Comparison of ENCODE assay signal across 19 cellular contexts in genomic region chr6:118408863-118409262, GRCh38.
A peak's percentile ranks its signal among the peaks of the same experiment; 100 is the strongest.
DNase-seq lines count a peak whose midpoint lies in the region; ATAC-seq and TF ChIP-seq lines count a peak whose summit lies in the region.
"Had no signal": no experiment of that assay in that cellular context is flagged by ENCODE, and none has a peak within 500 bp of the region (broad histone marks: within the 10 kb centered on the region; RNA-seq: fewer than 3 reads in every experiment).

No MANE protein-coding gene starts in this region.

- no peak for TF ChIP-seq CTCF in GM12865 (IDR thresholded peaks at IDR 0.05; ENCODE audit: insufficient read depth, low read depth, low read length, missing control alignments)
- 0 out of 6 replicates have a peak, but pooled peaks of 2 of the 3 experiments have one; percentile 7 to 21 for TF ChIP-seq CTCF in HCT116 (IDR thresholded peaks at IDR 0.05 in 2 of 3, conservative IDR thresholded peaks at IDR 0.05 in 1 of 3; ENCODE audit: borderline replicate concordance in 1 of 3, insufficient read depth in 1 of 3, low read depth in 2 of 3, low read length in 2 of 3)
- peak; percentile 11 for TF ChIP-seq CTCF in brain microvascular endothelial cell (IDR thresholded peaks at IDR 0.05; ENCODE audit: low read depth, low read length, missing control alignments)

- POLR2A ChIA-PET in HCT116 (lab: Charles Lee), result no interaction called here

- H3K27ac ChIP-seq in HCT116 (ENCODE audit: low read depth, low read length) (no peak overlapping the region), brain microvascular endothelial cell (no peak overlapping the region)
- H3K27ac ChIP-seq: SK-N-MC had no signal

- no peak overlapping the region for H2AFZ ChIP-seq in HCT116 (ENCODE audit: low read depth, low read length, poor library complexity, severe bottlenecking)

- TF ChIP-seq POLR2A in HCT116 (IDR thresholded peaks at IDR 0.05; ENCODE audit: borderline replicate concordance, extremely low read depth, insufficient read depth, insufficient read length), result no peak

- no peaks in the 10 kb centered on the region for H3K9me3 ChIP-seq in HCT116 (ENCODE audit: control insufficient read depth in 1 of 2, insufficient read depth in 1 of 2, low read depth in 1 of 2, low read length in 2 of 2)
- H3K9me3 ChIP-seq: Caco-2, HAP-1 had no signal

- CTCF ChIA-PET in HCT116 (lab: Charles Lee), result no interaction called here

- RAD21 ChIA-PET in HCT116 (lab: Charles Lee; ENCODE audit: low non-redundant PET in 1 of 2, low total read pairs in 2 of 2, uncharacterized antibody in 2 of 2, unreplicated experiment in 2 of 2), result no interaction called here

- DNase-seq in GM12865 (ENCODE audit: low read depth), result peak; percentile 7
- DNase-seq in HCT116 (ENCODE audit: low read depth, low spot score), result no peak
- DNase-seq in brain microvascular endothelial cell, result no peak
- peak; percentile 23 for DNase-seq in iPS-NIHi7 (ENCODE audit: extremely low spot score)
- DNase-seq in NCI-H748 (lab: John Stamatoyannopoulos, UW; ENCODE audit: unreplicated experiment), result no peak
- DNase-seq in activated gamma-delta T cell treated with Interleukin-2 at 50 U/mL for 16 hours, result no peak
- no peak for DNase-seq in activated CD4-positive, alpha-beta T cell treated with anti-CD3 and anti-CD28 coated beads, Interleukin-2, amount 50 U/mL, for 48 hours
- DNase-seq: CD4-positive, alpha-beta T cell; DMS153; EL; NCI-H187; NCI-H446; NCI-H526 treated with DMSO at 0.1 percent for 48 hours; NK-92 treated with Interleukin-12 subunit alpha and Interleukin-12 subunit beta, amount 100 ng/mL, for 24 hours; Right ventricle myocardium superior had no signal

- intact Hi-C loops in HCT116 (cut with micrococcal nuclease), result no loop called here

- no peaks in the 10 kb centered on the region for H3K36me3 ChIP-seq in HCT116 (ENCODE audit: control insufficient read depth in 1 of 2, insufficient read depth in 2 of 2, low read length in 2 of 2)
- no peaks in the 10 kb centered on the region for H3K36me3 ChIP-seq in brain microvascular endothelial cell (replicated peaks)
- H3K36me3 ChIP-seq: HAP-1 had no signal

- H3K4me2 ChIP-seq in HCT116 (ENCODE audit: low read length), result no peak overlapping the region

- H4K20me1 ChIP-seq in HCT116 (ENCODE audit: insufficient read depth), result no peaks in the 10 kb centered on the region

- H3K4me3 ChIP-seq in GM12865 (ENCODE audit: low read depth, low read length), result no peak overlapping the region
- no peak overlapping the region for H3K4me3 ChIP-seq in HCT116 (replicated peaks in 1 of 2; ENCODE audit: low read depth in 1 of 2, low read length in 2 of 2)
- no peak overlapping the region for H3K4me3 ChIP-seq in brain microvascular endothelial cell (ENCODE audit: low read depth, low read length)
- H3K4me3 ChIP-seq: HAP-1, SK-N-MC had no signal

- no peak overlapping the region for H3K9ac ChIP-seq in HCT116 (ENCODE audit: low read length)

- in situ Hi-C loops in brain microvascular endothelial cell (cut with HindIII; ENCODE audit: low pct_ligation_motif_present, low sequenced_read_pairs), result no loop called here

- H3K79me2 ChIP-seq in HCT116 (ENCODE audit: insufficient read depth, low read length), result no peaks in the 10 kb centered on the region

- H3K4me1 ChIP-seq in HCT116 (ENCODE audit: control insufficient read depth in 1 of 2, insufficient read depth in 2 of 2, low read length in 2 of 2), result no peaks in the 10 kb centered on the region
- H3K4me1 ChIP-seq: Caco-2, HAP-1 had no signal

- no peaks in the 10 kb centered on the region for H3K9me2 ChIP-seq in HCT116 (ENCODE audit: insufficient read depth)

- no TSS peak for BruUV-seq in HCT116 (replicated peaks; lab: Mats Ljungman, UMichigan)

- TF ChIP-seq RAD21 in HCT116 (IDR thresholded peaks at IDR 0.05; ENCODE audit: low read depth), result no peak

- H3K27me3 ChIP-seq in HCT116 (ENCODE audit: insufficient read depth, low read length) (no peaks in the 10 kb centered on the region), brain microvascular endothelial cell (replicated peaks) (no peaks in the 10 kb centered on the region)

- ATAC-seq in HCT116 (peak; percentile 77), HG02852 (IDR thresholded peaks at IDR 0.05; ENCODE audit: unreplicated experiment) (no peak)

TF ChIP-seq in HCT116, 20 proteins besides CTCF, POLR2A, EP300 and RAD21:
- TF ChIP-seq ELF1 (IDR thresholded peaks at IDR 0.05; ENCODE audit: borderline replicate concordance, low read depth) (no peak), SRF (IDR thresholded peaks at IDR 0.05; ENCODE audit: low read depth) (no peak), ZBTB33 (IDR thresholded peaks at IDR 0.05; ENCODE audit: extremely low read depth, insufficient replicate concordance, low read length) (no peak)

Comparison
In these comparisons a context has a peak if more than half of its experiments do, and no peak if none do; other contexts are left out.
1. DNase-seq: peak in GM12865 (single experiment) and iPS-NIHi7 (single experiment); none in HCT116 (single experiment), brain microvascular endothelial cell (single experiment), NCI-H748 (single experiment), activated gamma-delta T cell treated with Interleukin-2 at 50 U/mL for 16 hours (single experiment) and activated CD4-positive, alpha-beta T cell treated with anti-CD3 and anti-CD28 coated beads, Interleukin-2, amount 50 U/mL, for 48 hours (0 of 2).